8 cellular contexts compared by ENCODE assay signal in genomic region chr7:135124631-135125030, GRCh38. TPM values are rescaled to one million over a fixed set of nuclear protein-coding genes. Genes with fewer than 3 reads are reported as not detected.
DNase-seq lines count a peak whose midpoint lies in the region; TF ChIP-seq lines count a peak whose summit lies in the region.
"Not testable (repeated sequence)": the region's sequence is repeated elsewhere in the genome, so short reads cannot be mapped to it uniquely, and the experiment has no call there.
"Had no signal": no experiment of that assay in that cellular context is flagged by ENCODE, and none has a peak within 500 bp of the region (broad histone marks: within the 10 kb centered on the region; RNA-seq: fewer than 3 reads in every experiment).

No MANE protein-coding gene starts in this region.

- not testable (repeated sequence) for H3K27me3 ChIP-seq in dorsolateral prefrontal cortex; layer of hippocampus (ENCODE audit: control insufficient read depth, insufficient read depth, low read length)

- peak overlapping the region; percentile 55 for H3K27ac ChIP-seq in angular gyrus (ENCODE audit: low read depth, low read length)
- H3K27ac ChIP-seq in dorsolateral prefrontal cortex = peak overlapping the region in 54 of 59 donors; percentile 1 to 89 (median 72)
- peak overlapping the region; percentile 46 for H3K27ac ChIP-seq in layer of hippocampus (ENCODE audit: low read depth, low read length)
- H3K27ac ChIP-seq in substantia nigra (ENCODE audit: low read depth, low read length, poor library complexity, severe bottlenecking) = peak overlapping the region; percentile 58
- H3K27ac ChIP-seq in temporal lobe (ENCODE audit: low read depth, low read length) = peak overlapping the region; percentile 56

- not testable (repeated sequence) for DNase-seq in dorsolateral prefrontal cortex; substantia nigra (lab: John Stamatoyannopoulos, UW)
- DNase-seq in foreskin melanocyte (peak; percentile 45), midbrain (lab: John Stamatoyannopoulos, UW) (peak; percentile 17)

- peak overlapping the region in 27 of 59 donors; percentile 0 to 58 (median 30) for H3K4me3 ChIP-seq in dorsolateral prefrontal cortex

- not testable (repeated sequence) for TF ChIP-seq CTCF in dorsolateral prefrontal cortex (IDR thresholded peaks at IDR 0.05 in 54 of 56, conservative IDR thresholded peaks at IDR 0.05 in 2 of 56; ENCODE audit: low read depth in 1 of 56, partially characterized antibody in 56 of 56)

- intact Hi-C loops in dorsolateral prefrontal cortex (cut with DNase I) = not testable (repeated sequence)

RNA-seq across cellular contexts. Expression of gene TMEM140, which starts 23.2 kb away (rescaled TPM):
- 10 to 100 TPM in 65 of 120 experiments, 1 to 10 TPM in 55; 1.3 to 46.7 (median 10.6) TPM for total RNA-seq in dorsolateral prefrontal cortex
- 0.49 TPM for total RNA-seq in temporal lobe
- total RNA-seq: A673 had no signal

RNA-seq across cellular contexts. Expression of gene CYREN, which starts 45.9 kb away (rescaled TPM):
- total RNA-seq in dorsolateral prefrontal cortex = 10 to 100 TPM; 18.8 to 45.2 (median 26.9) TPM
- total RNA-seq in temporal lobe = 11.1 TPM
